ENCODE assay signal across 12 cellular contexts in genomic region chr20:49887828-49888340, GRCh38. TPM values are rescaled to one million over a fixed set of nuclear protein-coding genes. Genes with fewer than 3 reads are reported as not detected.
DNase-seq lines count a peak whose midpoint lies in the region; ATAC-seq and TF ChIP-seq lines count a peak whose summit lies in the region.
"Had no signal": no experiment of that assay in that cellular context is flagged by ENCODE, and none has a peak within 500 bp of the region (broad histone marks: within the 10 kb centered on the region; RNA-seq: fewer than 3 reads in every experiment).

No MANE protein-coding gene starts in this region.

- no peak overlapping the region for H4K8ac ChIP-seq in neuronal stem cell (ENCODE audit: low read depth, low read length)

- H3K18ac ChIP-seq in neuronal stem cell (ENCODE audit: low read length): peak overlapping the region; percentile 46

- no CpG with 5 or more reads among the region's 22 CpGs for WGBS in neuronal stem cell (ENCODE audit: extremely low coverage in 2 of 2, insufficient read length in 2 of 2, insufficient replicate concordance in 1 of 2), 2 donors

- H3K14ac ChIP-seq in neuronal stem cell (ENCODE audit: low read length): no peak overlapping the region

- no peak overlapping the region for H2BK12ac ChIP-seq in neuronal stem cell (ENCODE audit: low read length)

- no peaks in the 10 kb centered on the region for H3K79me1 ChIP-seq in neuronal stem cell (ENCODE audit: low read depth, low read length)

- peaks cover 24 to 43% of the 10 kb centered on the region in 2 donors for H3K4me1 ChIP-seq in neuronal stem cell (ENCODE audit: control insufficient read depth in 2 of 2, insufficient read depth in 1 of 2, low read depth in 1 of 2, low read length in 2 of 2)

- no peak overlapping the region for H3K4me3 Mint-ChIP-seq in activated T-cell treated with anti-CD3 and anti-CD28 coated beads, Interleukin-2, amount 50 U/mL, for 72 hours
- no peak overlapping the region for H3K4me3 Mint-ChIP-seq in chondrocyte (ENCODE audit: unreplicated experiment)
- H3K4me3 Mint-ChIP-seq in type B pancreatic cell: no peak overlapping the region
- H3K4me3 Mint-ChIP-seq in progenitor cell of endocrine pancreas (ENCODE audit: low read depth): no peak overlapping the region

- peak in 1 of 2 donors; percentile 13 for ATAC-seq in activated T-cell treated with anti-CD3 and anti-CD28 coated beads, Interleukin-2, amount 50 U/mL, for 72 hours (replicated peaks in 1 of 2)

- no peak overlapping the region for H3K27ac ChIP-seq in neuronal stem cell (replicated peaks; ENCODE audit: low read length)
- H3K27ac ChIP-seq: SK-N-MC had no signal

- no peak overlapping the region for H3K4me3 ChIP-seq in neuronal stem cell (ENCODE audit: low read length in 2 of 2)
- H3K4me3 ChIP-seq: A549, SK-N-MC had no signal

- no peaks in the 10 kb centered on the region for H3K9me3 Mint-ChIP-seq in activated T-cell treated with anti-CD3 and anti-CD28 coated beads, Interleukin-2, amount 50 U/mL, for 72 hours
- H3K9me3 Mint-ChIP-seq in chondrocyte (ENCODE audit: low read depth): no peaks in the 10 kb centered on the region
- H3K9me3 Mint-ChIP-seq in type B pancreatic cell: no peaks in the 10 kb centered on the region
- H3K9me3 Mint-ChIP-seq in progenitor cell of endocrine pancreas (ENCODE audit: low read depth): no peaks in the 10 kb centered on the region

- peaks cover 0 to 9% of the 10 kb centered on the region in 2 donors for H3K36me3 Mint-ChIP-seq in activated T-cell treated with anti-CD3 and anti-CD28 coated beads, Interleukin-2, amount 50 U/mL, for 72 hours (ENCODE audit: insufficient read depth in 2 of 2)
- peaks cover 8% of the 10 kb centered on the region for H3K36me3 Mint-ChIP-seq in chondrocyte (ENCODE audit: low read depth)
- peaks cover 4% of the 10 kb centered on the region for H3K36me3 Mint-ChIP-seq in type B pancreatic cell
- H3K36me3 Mint-ChIP-seq in progenitor cell of endocrine pancreas (ENCODE audit: insufficient read depth): peaks cover 1% of the 10 kb centered on the region

- peaks cover 9 to 44% of the 10 kb centered on the region in 2 donors for H3K36me3 ChIP-seq in neuronal stem cell (replicated peaks in 1 of 2; ENCODE audit: control insufficient read depth in 2 of 2, insufficient read depth in 2 of 2, low read length in 2 of 2)

- H2AFZ ChIP-seq in neuronal stem cell (ENCODE audit: low read length): no peak overlapping the region

- peaks cover 40% of the 10 kb centered on the region for H3K4me1 Mint-ChIP-seq in activated T-cell treated with anti-CD3 and anti-CD28 coated beads, Interleukin-2, amount 50 U/mL, for 72 hours (ENCODE audit: low read depth)
- H3K4me1 Mint-ChIP-seq in chondrocyte (ENCODE audit: low read depth) (peaks cover 55% of the 10 kb centered on the region), type B pancreatic cell (ENCODE audit: unreplicated experiment) (peaks cover 50% of the 10 kb centered on the region), progenitor cell of endocrine pancreas (ENCODE audit: low read depth) (peaks cover 23% of the 10 kb centered on the region)

- H2AK5ac ChIP-seq in neuronal stem cell (ENCODE audit: low read depth, low read length): peak overlapping the region; percentile 72

- no peak overlapping the region for H3K4ac ChIP-seq in neuronal stem cell (ENCODE audit: low read length)

- no peak for DNase-seq in activated T-cell treated with anti-CD3 and anti-CD28 coated beads, Interleukin-2, amount 50 U/mL, for 72 hours
- no peak for DNase-seq in activated T-cell treated with anti-CD3 and anti-CD28 coated beads, Interleukin-2, amount 50 U/mL, for 48 hours
- DNase-seq in chondrocyte (ENCODE audit: low spot score): peak; percentile 90
- DNase-seq in neuronal stem cell (ENCODE audit: low spot score): no peak
- no peak for DNase-seq in type B pancreatic cell (ENCODE audit: extremely low spot score, unreplicated experiment)
- DNase-seq in NCI-H2081 (lab: John Stamatoyannopoulos, UW): no peak
- no peak for DNase-seq in A172 (ENCODE audit: low spot score)
- DNase-seq in progenitor cell of endocrine pancreas (ENCODE audit: low spot score, unreplicated experiment): no peak
- DNase-seq: activated gamma-delta T cell, DMS153 had no signal

- no peak overlapping the region for H2BK15ac ChIP-seq in neuronal stem cell (ENCODE audit: low read length)

- no peak for TF ChIP-seq CTCF in chondrocyte (IDR thresholded peaks at IDR 0.05)
- TF ChIP-seq CTCF in type B pancreatic cell (conservative IDR thresholded peaks at IDR 0.05): no peak
- no peak for TF ChIP-seq CTCF in progenitor cell of endocrine pancreas (IDR thresholded peaks at IDR 0.05; ENCODE audit: unreplicated experiment)

- peak overlapping the region; percentile 72 for H3K27ac Mint-ChIP-seq in activated T-cell treated with anti-CD3 and anti-CD28 coated beads, Interleukin-2, amount 50 U/mL, for 72 hours
- H3K27ac Mint-ChIP-seq in chondrocyte (ENCODE audit: unreplicated experiment): peak overlapping the region; percentile 62
- H3K27ac Mint-ChIP-seq in type B pancreatic cell: peak overlapping the region; percentile 65
- H3K27ac Mint-ChIP-seq in progenitor cell of endocrine pancreas: no peak overlapping the region

- no peaks in the 10 kb centered on the region for H3K27me3 Mint-ChIP-seq in activated T-cell treated with anti-CD3 and anti-CD28 coated beads, Interleukin-2, amount 50 U/mL, for 72 hours (ENCODE audit: low read depth)
- H3K27me3 Mint-ChIP-seq in chondrocyte (ENCODE audit: low read depth) (no peaks in the 10 kb centered on the region), type B pancreatic cell (no peaks in the 10 kb centered on the region), progenitor cell of endocrine pancreas (no peaks in the 10 kb centered on the region)

- no peak overlapping the region for H3K9ac ChIP-seq in neuronal stem cell (ENCODE audit: low read depth, low read length, poor library complexity)

- H3K27me3 ChIP-seq in neuronal stem cell (ENCODE audit: control insufficient read depth in 3 of 3, insufficient read depth in 3 of 3, low read depth in 1 of 3, low read length in 3 of 3): no peaks in the 10 kb centered on the region

- no peak overlapping the region for H3K4me2 ChIP-seq in neuronal stem cell (ENCODE audit: insufficient read depth, low read length, poor library complexity, severe bottlenecking)
- H3K4me2 ChIP-seq: A549 had no signal

- no peak overlapping the region for H2BK120ac ChIP-seq in neuronal stem cell (ENCODE audit: low read depth, low read length)

- H3K23ac ChIP-seq in neuronal stem cell (ENCODE audit: low read depth, low read length, poor library complexity): no peak overlapping the region

- no peak overlapping the region for H2BK5ac ChIP-seq in neuronal stem cell (ENCODE audit: low read length)

- H4K91ac ChIP-seq in neuronal stem cell (ENCODE audit: low read depth, low read length, poor library complexity): no peak overlapping the region

- H3K9me3 ChIP-seq in neuronal stem cell (replicated peaks in 1 of 2; ENCODE audit: control insufficient read depth in 2 of 2, insufficient read depth in 1 of 2, low read depth in 1 of 2, low read length in 2 of 2): no peaks in the 10 kb centered on the region
- H3K9me3 ChIP-seq: A549 had no signal

RNA-seq across cellular contexts. Expression of gene SPATA2, which starts 27.4 kb away (rescaled TPM):
- total RNA-seq in activated T-cell treated with anti-CD3 and anti-CD28 coated beads, Interleukin-2, amount 50 U/mL, for 72 hours: 10 to 100 TPM; 10.6 to 10.8 TPM
- total RNA-seq in chondrocyte: 5.6 to 6.5 TPM (median 5.9 TPM) in 3 replicates
- polyA plus RNA-seq in neuronal stem cell (2013, experiment 1 of 2): 9.3 TPM
- polyA plus RNA-seq in neuronal stem cell (2013, experiment 2 of 2): 9.3 TPM
- total RNA-seq in type B pancreatic cell (ENCODE audit: low replicate concordance): 9.2 and 11.3 TPM in 2 replicates
- 3.4 and 4.5 TPM in 2 replicates for total RNA-seq in A172 (2014; rRNA removed; shearing (Covaris generic))
- total RNA-seq in progenitor cell of endocrine pancreas: 9.5 and 10.2 TPM in 2 replicates

RNA-seq across cellular contexts. Expression of gene RNF114, which starts 48.3 kb away (rescaled TPM):
- total RNA-seq in activated T-cell treated with anti-CD3 and anti-CD28 coated beads, Interleukin-2, amount 50 U/mL, for 72 hours: 100 to 1,000 TPM in 1 of 2 donors, 10 to 100 TPM in 1; 99.2 to 113 TPM
- total RNA-seq in chondrocyte: 45.4 to 49.5 TPM (median 46.2 TPM) in 3 replicates
- 37.2 TPM for polyA plus RNA-seq in neuronal stem cell (2013, experiment 1 of 2)
- polyA plus RNA-seq in neuronal stem cell (2013, experiment 2 of 2): 37.0 TPM
- total RNA-seq in type B pancreatic cell (ENCODE audit: low replicate concordance): 62.9 and 72.1 TPM in 2 replicates
- total RNA-seq in A172 (2014; rRNA removed; shearing (Covaris generic)): 133 and 179 TPM in 2 replicates
- 56.6 and 62.3 TPM in 2 replicates for total RNA-seq in progenitor cell of endocrine pancreas
